In the genomic region with DNA sequence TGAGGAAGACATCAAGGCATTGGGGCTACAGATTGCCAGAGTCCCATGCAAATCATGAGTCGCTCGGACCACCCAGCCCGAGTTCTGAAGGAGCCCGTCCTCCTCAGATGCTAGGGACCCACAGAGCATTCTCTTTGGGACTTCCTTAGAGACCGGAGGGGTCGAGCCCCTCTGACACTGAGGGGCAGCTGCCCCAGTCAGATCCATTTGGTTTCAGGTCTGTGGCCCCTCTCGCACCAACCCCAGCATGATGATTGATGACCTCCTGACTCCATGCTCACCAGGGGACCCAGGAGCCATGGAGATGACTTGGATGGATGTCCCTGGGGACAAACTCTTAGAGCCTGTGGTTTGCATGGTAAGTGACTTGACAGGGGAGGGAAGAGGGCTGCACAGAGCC, we compare ENCODE assay signal across 2 cellular contexts.
TF ChIP-seq lines count a peak whose summit lies in the region.

No MANE protein-coding gene starts in this region.

TF ChIP-seq in GM23338, 12 proteins besides CTCF, POLR2A, EP300 and RAD21:
- TF ChIP-seq JUNB (IDR thresholded peaks at IDR 0.05; ENCODE audit: unreplicated experiment), result no peak
- 0 out of 2 replicates have a peak, but pooled peaks have one; percentile 15 for TF ChIP-seq POLR2AphosphoS5 (IDR thresholded peaks at IDR 0.05; ENCODE audit: low read depth)

TF ChIP-seq in HepG2, 621 proteins besides CTCF, POLR2A, EP300 and RAD21:
- TF ChIP-seq ZNF766 (CRISPR knock-in tag; IDR thresholded peaks at IDR 0.05; ENCODE audit: borderline replicate concordance) (no peak), SATB2 (CRISPR knock-in tag; IDR thresholded peaks at IDR 0.05) (no peak), ZNF775 (CRISPR knock-in tag; IDR thresholded peaks at IDR 0.05; ENCODE audit: borderline replicate concordance) (no peak), RBM22 (optimal IDR thresholded peaks at IDR 0.05; ENCODE audit: low read length) (peak; percentile 43), ZBTB3 (CRISPR knock-in tag; IDR thresholded peaks at IDR 0.05; ENCODE audit: borderline replicate concordance, low read depth) (no peak), KDM5B (CRISPR knock-in tag; IDR thresholded peaks at IDR 0.05; ENCODE audit: borderline replicate concordance) (no peak), MTA1 (CRISPR knock-in tag; IDR thresholded peaks at IDR 0.05; ENCODE audit: borderline replicate concordance) (no peak), SP2 (CRISPR knock-in tag; IDR thresholded peaks at IDR 0.05) (no peak), ZNF567 (CRISPR knock-in tag; IDR thresholded peaks at IDR 0.05; ENCODE audit: borderline replicate concordance) (no peak), FOXK2 (IDR thresholded peaks at IDR 0.05) (no peak), NFRKB (IDR thresholded peaks at IDR 0.05) (no peak), KAT8 (CRISPR knock-in tag; IDR thresholded peaks at IDR 0.05) (no peak), ZNF10 (CRISPR knock-in tag; IDR thresholded peaks at IDR 0.05; ENCODE audit: borderline replicate concordance, low read depth) (no peak), ATF1 (CRISPR knock-in tag; IDR thresholded peaks at IDR 0.05) (no peak), ZNF44 (CRISPR knock-in tag; IDR thresholded peaks at IDR 0.05) (no peak), DR1 (CRISPR knock-in tag; IDR thresholded peaks at IDR 0.05) (0 out of 2 replicates have a peak, but pooled peaks have one; percentile 27), ZNF282 (IDR thresholded peaks at IDR 0.05; ENCODE audit: partially characterized antibody) (no peak), ONECUT2 (CRISPR knock-in tag; IDR thresholded peaks at IDR 0.05) (no peak), TBX2 (CRISPR knock-in tag; IDR thresholded peaks at IDR 0.05; ENCODE audit: borderline replicate concordance) (no peak), POLR2G (IDR thresholded peaks at IDR 0.05; ENCODE audit: low read depth, low read length) (peak; percentile 52; the same call in 1 of the 2 replicates), PPARG (CRISPR knock-in tag; conservative IDR thresholded peaks at IDR 0.05) (no peak), PHF20 (CRISPR knock-in tag; IDR thresholded peaks at IDR 0.05) (no peak), KDM5A (IDR thresholded peaks at IDR 0.05; ENCODE audit: borderline replicate concordance, low read length) (no peak), ZNF614 (CRISPR knock-in tag; IDR thresholded peaks at IDR 0.05; ENCODE audit: borderline replicate concordance) (no peak), ZNF660 (CRISPR knock-in tag; IDR thresholded peaks at IDR 0.05; ENCODE audit: borderline replicate concordance, low read depth) (no peak), STAG1 (CRISPR knock-in tag; IDR thresholded peaks at IDR 0.05) (no peak), NFE2L2 (IDR thresholded peaks at IDR 0.05; ENCODE audit: low read length) (no peak), AGO2 (optimal IDR thresholded peaks at IDR 0.05; ENCODE audit: low read depth, low read length) (peak; percentile 49)
- TF ChIP-seq, protein P1, sequence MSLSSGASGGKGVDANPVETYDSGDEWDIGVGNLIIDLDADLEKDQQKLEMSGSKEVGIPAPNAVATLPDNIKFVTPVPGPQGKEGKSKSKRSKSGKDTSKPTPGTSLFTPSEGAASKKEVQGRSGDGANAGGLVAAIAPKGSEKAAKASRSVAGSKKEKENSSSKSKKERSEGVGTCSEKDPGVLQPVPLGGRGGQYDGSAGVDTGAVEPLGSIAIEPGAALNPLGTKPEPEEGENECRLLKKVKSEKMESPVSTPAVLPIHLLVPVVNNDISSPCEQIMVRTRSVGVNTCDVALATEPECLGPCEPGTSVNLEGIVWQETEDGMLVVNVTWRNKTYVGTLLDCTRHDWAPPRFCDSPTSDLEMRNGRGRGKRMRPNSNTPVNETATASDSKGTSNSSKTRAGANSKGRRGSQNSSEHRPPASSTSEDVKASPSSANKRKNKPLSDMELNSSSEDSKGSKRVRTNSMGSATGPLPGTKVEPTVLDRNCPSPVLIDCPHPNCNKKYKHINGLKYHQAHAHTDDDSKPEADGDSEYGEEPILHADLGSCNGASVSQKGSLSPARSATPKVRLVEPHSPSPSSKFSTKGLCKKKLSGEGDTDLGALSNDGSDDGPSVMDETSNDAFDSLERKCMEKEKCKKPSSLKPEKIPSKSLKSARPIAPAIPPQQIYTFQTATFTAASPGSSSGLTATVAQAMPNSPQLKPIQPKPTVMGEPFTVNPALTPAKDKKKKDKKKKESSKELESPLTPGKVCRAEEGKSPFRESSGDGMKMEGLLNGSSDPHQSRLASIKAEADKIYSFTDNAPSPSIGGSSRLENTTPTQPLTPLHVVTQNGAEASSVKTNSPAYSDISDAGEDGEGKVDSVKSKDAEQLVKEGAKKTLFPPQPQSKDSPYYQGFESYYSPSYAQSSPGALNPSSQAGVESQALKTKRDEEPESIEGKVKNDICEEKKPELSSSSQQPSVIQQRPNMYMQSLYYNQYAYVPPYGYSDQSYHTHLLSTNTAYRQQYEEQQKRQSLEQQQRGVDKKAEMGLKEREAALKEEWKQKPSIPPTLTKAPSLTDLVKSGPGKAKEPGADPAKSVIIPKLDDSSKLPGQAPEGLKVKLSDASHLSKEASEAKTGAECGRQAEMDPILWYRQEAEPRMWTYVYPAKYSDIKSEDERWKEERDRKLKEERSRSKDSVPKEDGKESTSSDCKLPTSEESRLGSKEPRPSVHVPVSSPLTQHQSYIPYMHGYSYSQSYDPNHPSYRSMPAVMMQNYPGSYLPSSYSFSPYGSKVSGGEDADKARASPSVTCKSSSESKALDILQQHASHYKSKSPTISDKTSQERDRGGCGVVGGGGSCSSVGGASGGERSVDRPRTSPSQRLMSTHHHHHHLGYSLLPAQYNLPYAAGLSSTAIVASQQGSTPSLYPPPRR (CRISPR knock-in tag; IDR thresholded peaks at IDR 0.05; ENCODE audit: borderline replicate concordance), result no peak
- TF ChIP-seq, protein P2, sequence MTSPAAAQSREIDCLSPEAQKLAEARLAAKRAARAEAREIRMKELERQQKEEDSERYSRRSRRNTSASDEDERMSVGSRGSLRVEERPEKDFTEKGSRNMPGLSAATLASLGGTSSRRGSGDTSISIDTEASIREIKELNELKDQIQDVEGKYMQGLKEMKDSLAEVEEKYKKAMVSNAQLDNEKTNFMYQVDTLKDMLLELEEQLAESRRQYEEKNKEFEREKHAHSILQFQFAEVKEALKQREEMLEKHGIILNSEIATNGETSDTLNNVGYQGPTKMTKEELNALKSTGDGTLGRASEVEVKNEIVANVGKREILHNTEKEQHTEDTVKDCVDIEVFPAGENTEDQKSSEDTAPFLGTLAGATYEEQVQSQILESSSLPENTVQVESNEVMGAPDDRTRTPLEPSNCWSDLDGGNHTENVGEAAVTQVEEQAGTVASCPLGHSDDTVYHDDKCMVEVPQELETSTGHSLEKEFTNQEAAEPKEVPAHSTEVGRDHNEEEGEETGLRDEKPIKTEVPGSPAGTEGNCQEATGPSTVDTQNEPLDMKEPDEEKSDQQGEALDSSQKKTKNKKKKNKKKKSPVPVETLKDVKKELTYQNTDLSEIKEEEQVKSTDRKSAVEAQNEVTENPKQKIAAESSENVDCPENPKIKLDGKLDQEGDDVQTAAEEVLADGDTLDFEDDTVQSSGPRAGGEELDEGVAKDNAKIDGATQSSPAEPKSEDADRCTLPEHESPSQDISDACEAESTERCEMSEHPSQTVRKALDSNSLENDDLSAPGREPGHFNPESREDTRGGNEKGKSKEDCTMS (CRISPR knock-in tag; conservative IDR thresholded peaks at IDR 0.05), result no peak
- TF ChIP-seq, protein P3, sequence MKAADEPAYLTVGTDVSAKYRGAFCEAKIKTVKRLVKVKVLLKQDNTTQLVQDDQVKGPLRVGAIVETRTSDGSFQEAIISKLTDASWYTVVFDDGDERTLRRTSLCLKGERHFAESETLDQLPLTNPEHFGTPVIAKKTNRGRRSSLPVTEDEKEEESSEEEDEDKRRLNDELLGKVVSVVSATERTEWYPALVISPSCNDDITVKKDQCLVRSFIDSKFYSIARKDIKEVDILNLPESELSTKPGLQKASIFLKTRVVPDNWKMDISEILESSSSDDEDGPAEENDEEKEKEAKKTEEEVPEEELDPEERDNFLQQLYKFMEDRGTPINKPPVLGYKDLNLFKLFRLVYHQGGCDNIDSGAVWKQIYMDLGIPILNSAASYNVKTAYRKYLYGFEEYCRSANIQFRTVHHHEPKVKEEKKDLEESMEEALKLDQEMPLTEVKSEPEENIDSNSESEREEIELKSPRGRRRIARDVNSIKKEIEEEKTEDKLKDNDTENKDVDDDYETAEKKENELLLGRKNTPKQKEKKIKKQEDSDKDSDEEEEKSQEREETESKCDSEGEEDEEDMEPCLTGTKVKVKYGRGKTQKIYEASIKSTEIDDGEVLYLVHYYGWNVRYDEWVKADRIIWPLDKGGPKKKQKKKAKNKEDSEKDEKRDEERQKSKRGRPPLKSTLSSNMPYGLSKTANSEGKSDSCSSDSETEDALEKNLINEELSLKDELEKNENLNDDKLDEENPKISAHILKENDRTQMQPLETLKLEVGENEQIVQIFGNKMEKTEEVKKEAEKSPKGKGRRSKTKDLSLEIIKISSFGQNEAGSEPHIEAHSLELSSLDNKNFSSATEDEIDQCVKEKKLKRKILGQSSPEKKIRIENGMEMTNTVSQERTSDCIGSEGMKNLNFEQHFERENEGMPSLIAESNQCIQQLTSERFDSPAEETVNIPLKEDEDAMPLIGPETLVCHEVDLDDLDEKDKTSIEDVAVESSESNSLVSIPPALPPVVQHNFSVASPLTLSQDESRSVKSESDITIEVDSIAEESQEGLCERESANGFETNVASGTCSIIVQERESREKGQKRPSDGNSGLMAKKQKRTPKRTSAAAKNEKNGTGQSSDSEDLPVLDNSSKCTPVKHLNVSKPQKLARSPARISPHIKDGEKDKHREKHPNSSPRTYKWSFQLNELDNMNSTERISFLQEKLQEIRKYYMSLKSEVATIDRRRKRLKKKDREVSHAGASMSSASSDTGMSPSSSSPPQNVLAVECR (CRISPR knock-in tag; IDR thresholded peaks at IDR 0.05; ENCODE audit: borderline replicate concordance), result no peak
